ENCODE assay signal across 8 cellular contexts in the genomic region with DNA sequence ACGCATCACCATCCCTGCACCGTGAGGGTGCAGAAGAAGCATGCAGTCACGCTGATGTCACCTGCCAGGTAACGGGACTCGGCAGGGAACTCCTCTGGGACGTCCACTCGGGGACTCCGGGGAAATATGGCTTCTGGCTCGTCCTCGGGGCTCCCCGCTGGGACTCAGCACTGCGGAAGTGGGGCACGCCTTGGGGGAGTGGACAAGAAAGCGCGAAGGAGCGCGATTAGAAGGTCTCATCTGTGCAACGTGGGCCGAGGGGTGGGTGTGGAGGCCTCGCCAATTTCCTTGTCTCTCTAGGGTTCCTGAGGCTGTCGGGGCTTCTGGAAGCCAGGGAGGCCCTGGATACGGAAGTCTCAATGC. TPM values are rescaled to one million over a fixed set of nuclear protein-coding genes. Genes with fewer than 3 reads are reported as not detected.
DNase-seq lines count a peak whose midpoint lies in the region; ATAC-seq and TF ChIP-seq lines count a peak whose summit lies in the region.

No MANE protein-coding gene starts in this region.

- H3K27ac ChIP-seq in OCI-LY1 (ENCODE audit: low read depth, low read length, poor library complexity, severe bottlenecking), result no peak overlapping the region
- peak overlapping the region; percentile 90 to 94 (median 92) for H3K27ac ChIP-seq in esophagus muscularis mucosa (replicated peaks in 1 of 4)
- H3K27ac ChIP-seq in tibial artery, result peak overlapping the region; percentile 89 to 95

- H3K27me3 Mint-ChIP-seq in activated T-cell treated with anti-CD3 and anti-CD28 coated beads, Interleukin-2, amount 50 U/mL, for 4 hours (ENCODE audit: low read depth), result no peaks in the 10 kb centered on the region
- H3K27me3 Mint-ChIP-seq in nephron progenitor cell (ENCODE audit: low read depth, poor library complexity), result no peaks in the 10 kb centered on the region

- DNase-seq in H4 (ENCODE audit: low spot score) (peak; percentile 70), esophagus muscularis mucosa (ENCODE audit: extremely low spot score) (no peak), nephron progenitor cell (peak; percentile 53), tibial artery (peak; percentile 44 to 77), NCI-H187 treated with DMSO at 0.1 percent for 48 hours (lab: John Stamatoyannopoulos, UW) (no peak), kidney glomerular epithelial cell (lab: John Stamatoyannopoulos, UW) (no peak)
- DNase-seq in activated T-cell treated with anti-CD3 and anti-CD28 coated beads, Interleukin-2, amount 50 U/mL, for 4 hours, result peak; percentile 39

- H3K9me3 ChIP-seq in OCI-LY1 (ENCODE audit: low read length) (no peaks in the 10 kb centered on the region), esophagus muscularis mucosa (no peaks in the 10 kb centered on the region), tibial artery (no peaks in the 10 kb centered on the region)

- TF ChIP-seq POLR2A in esophagus muscularis mucosa (IDR thresholded peaks at IDR 0.05; ENCODE audit: low read depth), result no peak

- peaks cover 32% of the 10 kb centered on the region for H3K79me2 ChIP-seq in OCI-LY1 (ENCODE audit: insufficient read depth, low read length)

- H3K27me3 ChIP-seq in OCI-LY1 (ENCODE audit: insufficient read depth, low read length) (no peaks in the 10 kb centered on the region), esophagus muscularis mucosa (no peaks in the 10 kb centered on the region), tibial artery (no peaks in the 10 kb centered on the region)

- no peak for TF ChIP-seq EP300 in esophagus muscularis mucosa (IDR thresholded peaks at IDR 0.05)

- 0 out of 2 replicates have a peak, but pooled peaks cover 5% of the 10 kb centered on the region for H3F3A ChIP-seq in OCI-LY1 (ENCODE audit: insufficient read depth, low read length)

- intact Hi-C loops in esophagus muscularis mucosa (cut with DNase I), result no loop called here
- intact Hi-C loops in tibial artery (cut with DNase I; ENCODE audit: low total_unique reads), result no loop called here

- H3K9ac ChIP-seq in OCI-LY1 (ENCODE audit: low read length), result peak overlapping the region; percentile 79

- H2AFZ ChIP-seq in OCI-LY1 (ENCODE audit: low read length), result peak overlapping the region; percentile 73

- H3K36me3 ChIP-seq in OCI-LY1 (ENCODE audit: insufficient read depth, low read length) (peaks cover 14% of the 10 kb centered on the region; the same call in 1 of the 2 replicates), esophagus muscularis mucosa (no peaks in the 10 kb centered on the region), tibial artery (no peaks in the 10 kb centered on the region)

- H3K4me1 ChIP-seq in OCI-LY1 (ENCODE audit: insufficient read depth, low read length, severe bottlenecking), result peaks cover 38% of the 10 kb centered on the region
- peaks cover 29 to 71% (median 66%) of the 10 kb centered on the region in 4 donors for H3K4me1 ChIP-seq in esophagus muscularis mucosa
- H3K4me1 ChIP-seq in tibial artery, result peaks cover 0 to 62% (median 19%) of the 10 kb centered on the region in 4 donors

- no peak for TF ChIP-seq CTCF in OCI-LY1 (IDR thresholded peaks at IDR 0.05; ENCODE audit: low read length)
- TF ChIP-seq CTCF in esophagus muscularis mucosa (IDR thresholded peaks at IDR 0.05), result no peak
- TF ChIP-seq CTCF in nephron progenitor cell (IDR thresholded peaks at IDR 0.05), result no peak
- no peak for TF ChIP-seq CTCF in tibial artery (IDR thresholded peaks at IDR 0.05)

- H3K36me3 Mint-ChIP-seq in activated T-cell treated with anti-CD3 and anti-CD28 coated beads, Interleukin-2, amount 50 U/mL, for 4 hours (ENCODE audit: insufficient read depth), result peaks cover 17% of the 10 kb centered on the region
- peaks cover 21% of the 10 kb centered on the region for H3K36me3 Mint-ChIP-seq in nephron progenitor cell (ENCODE audit: low read depth)

- H3K27ac Mint-ChIP-seq in nephron progenitor cell, result peak overlapping the region; percentile 100

- no peaks in the 10 kb centered on the region for H3K9me3 Mint-ChIP-seq in activated T-cell treated with anti-CD3 and anti-CD28 coated beads, Interleukin-2, amount 50 U/mL, for 4 hours
- no peaks in the 10 kb centered on the region for H3K9me3 Mint-ChIP-seq in nephron progenitor cell

- peak; percentile 15 to 18 for ATAC-seq in activated T-cell treated with anti-CD3 and anti-CD28 coated beads, Interleukin-2, amount 50 U/mL, for 4 hours

- H3K9me2 ChIP-seq in OCI-LY1 (ENCODE audit: low read depth, low read length), result no peaks in the 10 kb centered on the region

- peaks cover 3% of the 10 kb centered on the region; the same call in 1 of the 2 replicates for H4K20me1 ChIP-seq in OCI-LY1 (ENCODE audit: insufficient read depth, low read length)

- peak overlapping the region; percentile 94 for H3K4me3 Mint-ChIP-seq in activated T-cell treated with anti-CD3 and anti-CD28 coated beads, Interleukin-2, amount 50 U/mL, for 4 hours
- peak overlapping the region; percentile 98 for H3K4me3 Mint-ChIP-seq in nephron progenitor cell

- H3K4me1 Mint-ChIP-seq in activated T-cell treated with anti-CD3 and anti-CD28 coated beads, Interleukin-2, amount 50 U/mL, for 4 hours (ENCODE audit: low read depth), result peaks cover 50% of the 10 kb centered on the region
- H3K4me1 Mint-ChIP-seq in nephron progenitor cell, result peaks cover 50% of the 10 kb centered on the region

- H3K4me3 ChIP-seq in OCI-LY1 (ENCODE audit: low read depth, low read length, poor library complexity, severe bottlenecking), result peak overlapping the region; percentile 96
- peak overlapping the region; percentile 72 to 93 (median 84) for H3K4me3 ChIP-seq in esophagus muscularis mucosa
- peak overlapping the region; percentile 93 to 95 for H3K4me3 ChIP-seq in tibial artery

- WGBS in esophagus muscularis mucosa, result under 1% methylated on average over 22 of the region's 22 CpGs

- peak overlapping the region; percentile 89 for H3K4me2 ChIP-seq in OCI-LY1 (ENCODE audit: low read length)

RNA-seq across cellular contexts. Expression of a gene that starts 0.9 kb away (rescaled TPM):
- total RNA-seq in H4 (2014; rRNA removed; shearing (Covaris generic)), result 46.8 and 56.6 TPM in 2 replicates
- total RNA-seq in activated T-cell treated with anti-CD3 and anti-CD28 coated beads, Interleukin-2, amount 50 U/mL, for 4 hours, result 1 to 10 TPM; 5.7 to 7.1 (median 5.7) TPM
- total RNA-seq in esophagus muscularis mucosa, result 10 to 100 TPM; 12.4 to 24.9 (median 17.6) TPM

RNA-seq across cellular contexts. Expression of a gene that starts 1.4 kb away (rescaled TPM):
- total RNA-seq in H4 (2014; rRNA removed; shearing (Covaris generic)), result 265 and 341 TPM in 2 replicates
- 100 to 1,000 TPM; 116 to 135 (median 127) TPM for total RNA-seq in activated T-cell treated with anti-CD3 and anti-CD28 coated beads, Interleukin-2, amount 50 U/mL, for 4 hours
- total RNA-seq in esophagus muscularis mucosa, result 10 to 100 TPM; 48.1 to 73.9 (median 62.4) TPM

Comparison
In these comparisons a context has a peak if more than half of its experiments do, and no peak if none do; other contexts are left out.
1. DNase-seq: peak in H4 (single experiment), activated T-cell treated with anti-CD3 and anti-CD28 coated beads, Interleukin-2, amount 50 U/mL, for 4 hours (single experiment), nephron progenitor cell (single experiment) and tibial artery (2 of 2); none in esophagus muscularis mucosa (single experiment), NCI-H187 treated with DMSO at 0.1 percent for 48 hours (single experiment) and kidney glomerular epithelial cell (single experiment).
2. Peak in every context shown above with its lines, with median percentiles within 50 percentile points of each other: H3K4me3 ChIP-seq.